ENCODE assay signal across 7 cellular contexts in the genomic region with DNA sequence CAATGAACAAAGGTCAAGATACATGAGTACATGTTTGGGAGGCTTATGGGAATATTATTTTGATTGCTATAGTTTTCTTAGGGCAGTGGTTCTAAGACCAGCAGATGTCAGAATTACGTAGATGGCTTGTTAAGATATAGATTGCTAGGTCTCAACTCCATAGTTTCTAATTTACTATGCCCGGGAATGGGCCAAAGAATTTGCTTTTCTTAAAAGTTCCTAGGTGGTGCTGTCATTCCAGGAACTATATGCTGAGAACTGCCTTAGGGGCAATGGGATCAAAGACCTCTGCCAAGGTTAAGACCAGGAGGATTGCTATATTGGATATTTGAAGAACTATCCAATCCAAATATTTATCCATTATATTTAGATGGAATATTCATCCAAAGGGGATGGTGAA.
"Had no signal": no experiment of that assay in that cellular context is flagged by ENCODE, and none has a peak within 500 bp of the region (broad histone marks: within the 10 kb centered on the region; RNA-seq: fewer than 3 reads in every experiment).

No MANE protein-coding gene starts in this region.

- H3K27ac Mint-ChIP-seq: H9, HFFc6 had no signal

- DNase-seq: GM23248, H9, HCEC 1CT, HFFc6, IMR-90, KG1 had no signal

- H3K27ac ChIP-seq: GM23248 had no signal

- H3K4me3 ChIP-seq: GM23248, K562 had no signal

- H2AFZ ChIP-seq: GM23248 had no signal

- H3K4me1 Mint-ChIP-seq: H9 had no signal

- ATAC-seq: K562 had no signal

- H3K9ac ChIP-seq: GM23248 had no signal

- H3K4me3 Mint-ChIP-seq: H9, HFFc6 had no signal
